32 cellular contexts compared by ENCODE assay signal in genomic region chr1:225943582-225943981, GRCh38. TPM values are rescaled to one million over a fixed set of nuclear protein-coding genes. Genes with fewer than 3 reads are reported as not detected.
"Had no signal": no experiment of that assay in that cellular context is flagged by ENCODE, and none has a peak within 500 bp of the region (broad histone marks: within the 10 kb centered on the region; RNA-seq: fewer than 3 reads in every experiment).

No MANE protein-coding gene starts in this region.

- ATAC-seq: gastroesophageal sphincter; left cardiac atrium; naive thymus-derived CD8-positive, alpha-beta T cell; sciatic nerve; stimulated activated effector memory CD8-positive, alpha-beta T cell treated with anti-CD3 and anti-CD28 coated beads, Interleukin-12 subunit alpha, Interleukin-12 subunit beta, amount 100 ng/mL, for 72 hours had no signal

- H3K4me3 ChIP-seq: coronary artery, dorsolateral prefrontal cortex, gastroesophageal sphincter, hepatocyte, skin epidermis, uterus had no signal

- DNase-seq: activated CD4-positive, alpha-beta memory T cell treated with anti-CD3 and anti-CD28 coated beads, Interleukin-2, amount 10 ng/mL, durations not matched to agents 7 days and 5 days; activated CD4-positive, alpha-beta T cell treated with anti-CD3 and anti-CD28 coated beads, Interleukin-2, amount 10 ng/mL, durations not matched to agents 7 days and 5 days; activated CD4-positive, CD25-positive, alpha-beta regulatory T cell treated with anti-CD3 and anti-CD28 coated beads, Interleukin-2, amount 50 U/mL, for 72 hours; activated CD8-positive, alpha-beta memory T cell treated with anti-CD3 and anti-CD28 coated beads, Interleukin-2, amount 50 U/mL, for 48 hours; activated gamma-delta T cell; activated naive CD4-positive, alpha-beta T cell treated with anti-CD3 and anti-CD28 coated beads, Interleukin-2, amount 10 ng/mL, durations not matched to agents 7 days and 5 days; activated naive CD8-positive, alpha-beta T cell treated with anti-CD3 and anti-CD28 coated beads, Interleukin-2, amount 10 ng/mL, durations not matched to agents 7 days and 5 days; activated T-cell treated with anti-CD3 and anti-CD28 coated beads, Interleukin-2, amount 50 U/mL, for 24 hours; amniotic stem cell; brain microvascular endothelial cell; dorsolateral prefrontal cortex; effector memory CD4-positive, alpha-beta T cell; islet precursor cell; left cardiac atrium; naive thymus-derived CD8-positive, alpha-beta T cell; stimulated activated CD4-positive, alpha-beta T cell treated with anti-CD3 and anti-CD28 coated beads, Interleukin-4, amount 100 ng/mL, for 24 hours; T-helper 9 cell; uterus; WERI-Rb-1 had no signal

- H2AFZ ChIP-seq: hepatocyte had no signal

- H3K27me3 ChIP-seq: brain microvascular endothelial cell, uterus had no signal

- H3K27ac ChIP-seq: brain microvascular endothelial cell, coronary artery, dorsolateral prefrontal cortex, gastroesophageal sphincter, hepatocyte, neutrophil, skin epidermis, WERI-Rb-1 had no signal

- H3K4me2 ChIP-seq: hepatocyte had no signal

- H3K36me3 ChIP-seq: brain microvascular endothelial cell, gastroesophageal sphincter, neutrophil, uterus, WERI-Rb-1 had no signal

- FAIRE-seq: astrocyte, TTC549 had no signal

- H3K9me3 ChIP-seq: gastroesophageal sphincter, neutrophil, uterus had no signal

- H3K79me2 ChIP-seq: hepatocyte had no signal

RNA-seq across cellular contexts. Expression of gene LEFTY2, which starts 2.6 kb away (rescaled TPM):
- total RNA-seq: activated CD4-positive, alpha-beta memory T cell treated with anti-CD3 and anti-CD28 coated beads, Interleukin-2, amount 10 ng/mL, durations not matched to agents 7 days and 5 days; activated CD4-positive, alpha-beta T cell treated with anti-CD3 and anti-CD28 coated beads, Interleukin-2, amount 10 ng/mL, durations not matched to agents 7 days and 5 days; activated naive CD8-positive, alpha-beta T cell treated with anti-CD3 and anti-CD28 coated beads, Interleukin-2, amount 10 ng/mL, durations not matched to agents 7 days and 5 days; naive thymus-derived CD8-positive, alpha-beta T cell; renal cortical epithelial cell; T-helper 1 cell treated with Interleukin-12 subunit alpha and Interleukin-12 subunit beta and Interleukin-4 antibody, amounts not matched to agents 30 ng/mL and 1 ng/mL, for 36 hours had no signal

RNA-seq across cellular contexts. Expression of gene LEFTY1, which starts 54.6 kb away (rescaled TPM):
- total RNA-seq: activated CD4-positive, alpha-beta memory T cell treated with anti-CD3 and anti-CD28 coated beads, Interleukin-2, amount 10 ng/mL, durations not matched to agents 7 days and 5 days; activated CD4-positive, alpha-beta T cell treated with anti-CD3 and anti-CD28 coated beads, Interleukin-2, amount 10 ng/mL, durations not matched to agents 7 days and 5 days; cardiac septum; cerebellum; naive thymus-derived CD8-positive, alpha-beta T cell; T-helper 1 cell treated with Interleukin-12 subunit alpha and Interleukin-12 subunit beta and Interleukin-4 antibody, amounts not matched to agents 30 ng/mL and 1 ng/mL, for 36 hours had no signal
